Comparison of ENCODE assay signal across 18 cellular contexts in the genomic region with DNA sequence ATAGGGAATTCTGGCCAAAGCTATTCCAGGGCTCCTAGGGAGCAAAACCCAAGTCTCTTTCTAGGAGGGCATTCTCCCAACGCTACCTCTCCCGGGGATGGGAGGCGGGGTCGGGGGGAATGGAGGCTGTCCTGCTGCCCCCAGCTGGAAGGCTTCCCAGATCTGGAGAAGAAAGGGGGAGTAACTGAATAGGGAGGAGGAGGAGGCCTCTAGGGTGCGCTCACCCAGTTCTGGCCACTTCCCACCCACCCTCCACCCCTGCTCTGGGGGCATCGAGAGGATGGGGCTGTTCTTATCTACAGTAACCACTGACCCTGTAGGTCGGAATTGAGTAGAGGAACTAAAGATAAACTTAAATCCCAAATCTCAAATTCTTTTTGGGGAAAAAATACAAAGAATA. TPM values are rescaled to one million over a fixed set of nuclear protein-coding genes. Genes with fewer than 3 reads are reported as not detected.
DNase-seq lines count a peak whose midpoint lies in the region; ATAC-seq and TF ChIP-seq lines count a peak whose summit lies in the region.
"Had no signal": no experiment of that assay in that cellular context is flagged by ENCODE, and none has a peak within 500 bp of the region (broad histone marks: within the 10 kb centered on the region; RNA-seq: fewer than 3 reads in every experiment).

No MANE protein-coding gene starts in this region.

- H3K4me3 Mint-ChIP-seq in WTC11, result no peak overlapping the region
- no peak overlapping the region for H3K4me3 Mint-ChIP-seq in effector memory CD8-positive, alpha-beta T cell
- H3K4me3 Mint-ChIP-seq: activated CD4-positive, alpha-beta T cell treated with anti-CD3 and anti-CD28 coated beads for 36 hours; immature natural killer cell; stimulated activated memory B cell treated with anti-CD40 and anti-IgM and Interleukin-4, amounts not matched to agents 10 μg/mL and 1 μg/mL and 100 μg/mL, for 72 hours; T-helper 2 cell treated with Interferon-gamma antibody and Interleukin-4, amounts not matched to agents 5 μg/mL and 100 μg/mL, for 36 hours had no signal

- H3K9me3 ChIP-seq in mucosa of rectum (ENCODE audit: control insufficient read depth in 2 of 2, low read length in 2 of 2) (no peaks in the 10 kb centered on the region), testis (no peaks in the 10 kb centered on the region)
- H3K9me3 ChIP-seq: BE2C, breast epithelium had no signal

- peaks cover 18 to 24% of the 10 kb centered on the region in 2 donors for H3K4me1 ChIP-seq in mucosa of rectum (ENCODE audit: control insufficient read depth in 2 of 2, insufficient read depth in 2 of 2, low read length in 2 of 2)
- H3K4me1 ChIP-seq in testis, result peaks cover 17% of the 10 kb centered on the region
- H3K4me1 ChIP-seq: BE2C, breast epithelium, foreskin keratinocyte had no signal

- no peaks in the 10 kb centered on the region for H3K27me3 ChIP-seq in mucosa of rectum (ENCODE audit: control insufficient read depth in 2 of 2, insufficient read depth in 2 of 2, low read length in 2 of 2)
- H3K27me3 ChIP-seq in testis, result no peaks in the 10 kb centered on the region
- H3K27me3 ChIP-seq: breast epithelium, foreskin keratinocyte had no signal

- intact Hi-C loops in testis (cut with DNase I; ENCODE audit: low total_unique reads), result no loop called here

- H3K4me3 ChIP-seq in mucosa of rectum (ENCODE audit: low read length in 2 of 2) (peak overlapping the region in 1 of 2 donors; percentile 60), testis (no peak overlapping the region)
- H3K4me3 ChIP-seq: smooth muscle cell had no signal

- CTCF ChIA-PET in WTC11 (lab: Charles Lee), result interaction anchor here (0.6 to 1.8 kb wide), 8 partner anchors 8 to 168 kb away, joined by 3 to 7 read pairs (median 3); no protein-coding TSS in a partner anchor

- H3K27ac ChIP-seq in mucosa of rectum (ENCODE audit: low read depth in 2 of 2, low read length in 2 of 2) (peak overlapping the region; percentile 85 to 88), testis (peak overlapping the region; percentile 41 to 67)
- H3K27ac ChIP-seq: foreskin keratinocyte had no signal

- TF ChIP-seq CTCF in WTC11 (IDR thresholded peaks at IDR 0.05) (no peak), testis (IDR thresholded peaks at IDR 0.05) (no peak), omental fat pad (IDR thresholded peaks at IDR 0.05) (no peak)

- TF ChIP-seq POLR2A in erythroblast (IDR thresholded peaks at IDR 0.05; ENCODE audit: low read length) (no peak), testis (IDR thresholded peaks at IDR 0.05) (no peak)

- POLR2A ChIA-PET in WTC11 (lab: Charles Lee), result no interaction called here

- H3K36me3 ChIP-seq in mucosa of rectum (ENCODE audit: control insufficient read depth in 2 of 2, insufficient read depth in 2 of 2, low read length in 2 of 2) (no peaks in the 10 kb centered on the region), testis (ENCODE audit: low read depth, missing control alignments) (no peaks in the 10 kb centered on the region)
- H3K36me3 ChIP-seq: BE2C, breast epithelium had no signal

- DNase-seq in WTC11 (ENCODE audit: low spot score) (no peak), erythroblast (lab: John Stamatoyannopoulos, UW) (peak; percentile 36 to 59), testis (peak; percentile 44), omental fat pad (ENCODE audit: low spot score) (no peak)
- no peak for DNase-seq in activated naive CD4-positive, alpha-beta T cell treated with anti-CD3 and anti-CD28 coated beads, Interleukin-2, amount 50 U/mL, for 16 hours
- no peak for DNase-seq in effector memory CD8-positive, alpha-beta T cell
- DNase-seq: activated CD4-positive, alpha-beta T cell treated with anti-CD3 and anti-CD28 coated beads for 36 hours; BE2C; foreskin keratinocyte; immature natural killer cell; NCI-H1436 treated with DMSO at 0.1 percent for 48 hours; SIG-M5 had no signal

- peaks cover 65% of the 10 kb centered on the region for H3K4me1 Mint-ChIP-seq in WTC11
- peaks cover 0 to 7% of the 10 kb centered on the region in 2 donors for H3K4me1 Mint-ChIP-seq in effector memory CD8-positive, alpha-beta T cell (ENCODE audit: low read depth in 2 of 2)

- H3K36me3 Mint-ChIP-seq in WTC11, result no peaks in the 10 kb centered on the region
- peaks cover 4% of the 10 kb centered on the region for H3K36me3 Mint-ChIP-seq in effector memory CD8-positive, alpha-beta T cell (ENCODE audit: insufficient read depth)
- H3K36me3 Mint-ChIP-seq: activated naive CD4-positive, alpha-beta T cell treated with anti-CD3 and anti-CD28 coated beads, Interleukin-2, amount 50 U/mL, for 72 hours; immature natural killer cell; stimulated activated memory B cell treated with anti-CD40 and anti-IgM and Interleukin-4, amounts not matched to agents 10 μg/mL and 1 μg/mL and 100 μg/mL, for 72 hours had no signal

- peak; percentile 81 for ATAC-seq in WTC11
- no peak for ATAC-seq in effector memory CD8-positive, alpha-beta T cell (replicated peaks)
- ATAC-seq in omental fat pad (ENCODE audit: low FRiP score), result no peak
- ATAC-seq: activated CD4-positive, alpha-beta T cell treated with anti-CD3 and anti-CD28 coated beads for 36 hours; activated naive CD4-positive, alpha-beta T cell treated with anti-CD3 and anti-CD28 coated beads, Interleukin-2, amount 50 U/mL, for 72 hours; foreskin keratinocyte; stimulated activated memory B cell treated with anti-CD40 and anti-IgM and Interleukin-4, amounts not matched to agents 10 μg/mL and 1 μg/mL and 100 μg/mL, for 72 hours had no signal

- H3K9ac ChIP-seq in mucosa of rectum (ENCODE audit: low read depth in 1 of 2, low read length in 2 of 2), result peak overlapping the region; percentile 46 to 49

- H3K27ac Mint-ChIP-seq in WTC11, result no peak overlapping the region
- no peak overlapping the region for H3K27ac Mint-ChIP-seq in effector memory CD8-positive, alpha-beta T cell
- H3K27ac Mint-ChIP-seq: activated CD4-positive, alpha-beta T cell treated with anti-CD3 and anti-CD28 coated beads for 36 hours; activated naive CD4-positive, alpha-beta T cell treated with anti-CD3 and anti-CD28 coated beads, Interleukin-2, amount 50 U/mL, for 72 hours; T-helper 2 cell treated with Interferon-gamma antibody and Interleukin-4, amounts not matched to agents 5 μg/mL and 100 μg/mL, for 36 hours had no signal

- H3K9me3 Mint-ChIP-seq in WTC11, result no peaks in the 10 kb centered on the region
- no peaks in the 10 kb centered on the region for H3K9me3 Mint-ChIP-seq in effector memory CD8-positive, alpha-beta T cell
- H3K9me3 Mint-ChIP-seq: activated naive CD4-positive, alpha-beta T cell treated with anti-CD3 and anti-CD28 coated beads, Interleukin-2, amount 50 U/mL, for 72 hours; immature natural killer cell; stimulated activated memory B cell treated with anti-CD40 and anti-IgM and Interleukin-4, amounts not matched to agents 10 μg/mL and 1 μg/mL and 100 μg/mL, for 72 hours; T-helper 2 cell treated with Interferon-gamma antibody and Interleukin-4, amounts not matched to agents 5 μg/mL and 100 μg/mL, for 36 hours had no signal

- 32 to 48% methylated on average over 7 of the region's 7 CpGs for WGBS in testis, 2 donors

- H3K27me3 Mint-ChIP-seq in WTC11 (ENCODE audit: low read depth), result no peaks in the 10 kb centered on the region; the same call in 1 of the 2 replicates
- peaks cover 41 to 60% of the 10 kb centered on the region in 2 donors for H3K27me3 Mint-ChIP-seq in effector memory CD8-positive, alpha-beta T cell
- H3K27me3 Mint-ChIP-seq: activated CD4-positive, alpha-beta T cell treated with anti-CD3 and anti-CD28 coated beads for 36 hours; stimulated activated memory B cell treated with anti-CD40 and anti-IgM and Interleukin-4, amounts not matched to agents 10 μg/mL and 1 μg/mL and 100 μg/mL, for 72 hours had no signal

TF ChIP-seq in WTC11, 78 proteins besides CTCF, POLR2A, EP300 and RAD21 (continues in another document):
- TF ChIP-seq RELA (CRISPR knock-in tag; IDR thresholded peaks at IDR 0.05; ENCODE audit: borderline replicate concordance) (no peak), TEAD1 (CRISPR knock-in tag; IDR thresholded peaks at IDR 0.05) (no peak), CREB1 (CRISPR knock-in tag; IDR thresholded peaks at IDR 0.05) (no peak), SMAD4 (CRISPR knock-in tag; IDR thresholded peaks at IDR 0.05) (no peak), IRF1 (CRISPR knock-in tag; IDR thresholded peaks at IDR 0.05) (no peak), ETV6 (CRISPR knock-in tag; IDR thresholded peaks at IDR 0.05) (no peak), ZNF219 (CRISPR knock-in tag; IDR thresholded peaks at IDR 0.05; ENCODE audit: borderline replicate concordance) (no peak)

RNA-seq across cellular contexts. Expression of gene RNASE1, which starts 0.6 kb away (rescaled TPM):
- total RNA-seq in WTC11 (2021) (3.4 to 6.2 TPM (median 4.7 TPM) in 3 replicates), testis (1,000 to 10,000 TPM; 2,192 to 2,939 TPM), omental fat pad (1,000 to 10,000 TPM in 3 of 4 donors, 100 to 1,000 TPM in 1; 999 to 1,585 (median 1,253) TPM)
- 1,880 TPM for polyA plus RNA-seq in testis (ENCODE audit: insufficient read depth, low read depth, low replicate concordance)
- total RNA-seq: activated CD4-positive, alpha-beta T cell treated with anti-CD3 and anti-CD28 coated beads for 36 hours; activated naive CD4-positive, alpha-beta T cell treated with anti-CD3 and anti-CD28 coated beads, Interleukin-2, amount 50 U/mL, for 72 hours; foreskin keratinocyte had no signal
- polyA plus RNA-seq: foreskin keratinocyte had no signal

RNA-seq across cellular contexts. Expression of gene RNASE6, which starts 22.2 kb away (rescaled TPM):
- 0.18 to 0.37 TPM (median 0.18 TPM) in 3 replicates for total RNA-seq in WTC11 (2021)
- total RNA-seq in testis, result 1 to 10 TPM in 1 of 2 donors, under 1 TPM in 1; 0.71 to 7.4 TPM
- 11.0 TPM for polyA plus RNA-seq in testis (ENCODE audit: insufficient read depth, low read depth, low replicate concordance)
- total RNA-seq in omental fat pad, result 10 to 100 TPM; 18.0 to 48.5 (median 30.1) TPM
- total RNA-seq: foreskin keratinocyte had no signal
- polyA plus RNA-seq: foreskin keratinocyte, smooth muscle cell had no signal

RNA-seq across cellular contexts. Expression of gene EDDM3B, which starts 35.0 kb away (rescaled TPM):
- total RNA-seq in WTC11 (2021) (not detected in 3 replicates), testis (not detected), omental fat pad (not detected)
- polyA plus RNA-seq in testis (ENCODE audit: insufficient read depth, low read depth, low replicate concordance), result not detected
- total RNA-seq: activated CD4-positive, alpha-beta T cell treated with anti-CD3 and anti-CD28 coated beads for 36 hours; activated naive CD4-positive, alpha-beta T cell treated with anti-CD3 and anti-CD28 coated beads, Interleukin-2, amount 50 U/mL, for 72 hours; foreskin keratinocyte; smooth muscle cell had no signal
- polyA plus RNA-seq: foreskin keratinocyte, immature natural killer cell, smooth muscle cell had no signal

RNA-seq across cellular contexts. Expression of gene EDDM3A, which starts 57.5 kb away (rescaled TPM):
- total RNA-seq in WTC11 (2021) (0.20 TPM in 1 of 3 replicates, not detected in the others), testis (under 1 TPM in 1 of 2 donors, not detected in 1; 0.39 TPM), omental fat pad (not detected)
- 1.9 TPM for polyA plus RNA-seq in testis (ENCODE audit: insufficient read depth, low read depth, low replicate concordance)
- total RNA-seq: activated CD4-positive, alpha-beta T cell treated with anti-CD3 and anti-CD28 coated beads for 36 hours; activated naive CD4-positive, alpha-beta T cell treated with anti-CD3 and anti-CD28 coated beads, Interleukin-2, amount 50 U/mL, for 72 hours; breast epithelium; foreskin keratinocyte; smooth muscle cell had no signal
- polyA plus RNA-seq: foreskin keratinocyte, immature natural killer cell, smooth muscle cell had no signal

Comparison
In these comparisons a context has a peak if more than half of its experiments do, and no peak if none do; other contexts are left out.
1. DNase-seq: peak in erythroblast (2 of 2) and testis (single experiment); none in WTC11 (single experiment), activated naive CD4-positive, alpha-beta T cell treated with anti-CD3 and anti-CD28 coated beads, Interleukin-2, amount 50 U/mL, for 16 hours (single experiment), effector memory CD8-positive, alpha-beta T cell (0 of 3) and omental fat pad (single experiment).
2. RNA of gene RNASE1, which starts 0.6 kb away (total RNA-seq): 2,192 to 2,939 TPM in testis and 999 to 1,585 TPM in omental fat pad; 3.4 to 6.2 TPM in WTC11; every median in the first group is over 100 times any median in the second.